ENCODE assay signal across 19 cellular contexts in genomic region chr11:27553186-27553585, GRCh38. TPM values are rescaled to one million over a fixed set of nuclear protein-coding genes. Genes with fewer than 3 reads are reported as not detected.
DNase-seq lines count a peak whose midpoint lies in the region; ATAC-seq and TF ChIP-seq lines count a peak whose summit lies in the region.
"Had no signal": no experiment of that assay in that cellular context is flagged by ENCODE, and none has a peak within 500 bp of the region (broad histone marks: within the 10 kb centered on the region; RNA-seq: fewer than 3 reads in every experiment).

No MANE protein-coding gene starts in this region.

- no peaks in the 10 kb centered on the region for H3K36me3 ChIP-seq in HEK293 (ENCODE audit: control insufficient read depth in 2 of 2, insufficient read depth in 1 of 2, low read length in 2 of 2)
- no peaks in the 10 kb centered on the region for H3K36me3 ChIP-seq in SK-N-SH (replicated peaks in 1 of 2; ENCODE audit: control insufficient read depth in 1 of 2, insufficient read depth in 2 of 2, low read length in 1 of 2)
- H3K36me3 ChIP-seq: left ventricle myocardium inferior, neutrophil, right atrium auricular region had no signal

- no peak for TF ChIP-seq RAD21 in SK-N-SH (IDR thresholded peaks at IDR 0.05; ENCODE audit: low read length)

- H3K9ac ChIP-seq in SK-N-SH = no peak overlapping the region

- peak; percentile 83 for DNase-seq in Ammon's horn (ENCODE audit: low spot score)
- DNase-seq in amygdala (lab: John Stamatoyannopoulos, UW) = peak in 33 of 56 donors; percentile 1 to 49 (median 15)
- peak; percentile 2 for DNase-seq in medulla oblongata (ENCODE audit: extremely low spot score)
- no peak for DNase-seq in Right ventricle myocardium superior
- no peak for DNase-seq in SK-N-SH
- DNase-seq: activated CD4-positive, alpha-beta T cell treated with anti-CD3 and anti-CD28 coated beads, Interleukin-2, amount 50 U/mL, for 4 hours; activated gamma-delta T cell treated with Interleukin-2 at 50 U/mL for 16 hours; activated T-cell treated with anti-CD3 and anti-CD28 coated beads for 4 hours; Caco-2; GOT3; left ventricle myocardium inferior; mucosa of descending colon; NCI-H1436 treated with DMSO at 0.1 percent for 48 hours; stimulated activated CD4-positive, alpha-beta T cell treated with anti-CD3 and anti-CD28 coated beads, Interleukin-15, amount 100 ng/mL, for 24 hours had no signal

- H3K4me1 ChIP-seq in HEK293 (ENCODE audit: control insufficient read depth, insufficient read depth, low read length) (no peaks in the 10 kb centered on the region), SK-N-SH (ENCODE audit: control insufficient read depth in 1 of 2, insufficient read depth in 2 of 2, low read depth in 1 of 2, low read length in 1 of 2) (no peaks in the 10 kb centered on the region)
- H3K4me1 ChIP-seq: Caco-2, left ventricle myocardium inferior, right atrium auricular region had no signal

- H3K4me3 ChIP-seq in HEK293 (ENCODE audit: low read depth, low read length) (no peak overlapping the region), SK-N-SH (ENCODE audit: low read depth in 2 of 2, low read length in 1 of 2) (no peak overlapping the region)
- H3K4me3 ChIP-seq: left ventricle myocardium inferior, mucosa of descending colon, right atrium auricular region had no signal

- no peaks in the 10 kb centered on the region for H3K9me2 ChIP-seq in SK-N-SH

- H3K9me3 ChIP-seq in HEK293 (ENCODE audit: control insufficient read depth, insufficient read depth, low read depth, low read length) = no peaks in the 10 kb centered on the region
- no peaks in the 10 kb centered on the region for H3K9me3 ChIP-seq in SK-N-SH
- H3K9me3 ChIP-seq: Caco-2, left ventricle myocardium inferior, mucosa of descending colon, neutrophil, right atrium auricular region had no signal

- TF ChIP-seq CTCF in HEK293 (tag by site-specific recombination; IDR thresholded peaks at IDR 0.05) (no peak), SK-N-SH (IDR thresholded peaks at IDR 0.05) (no peak)

- peaks cover 5% of the 10 kb centered on the region for H3F3A ChIP-seq in SK-N-SH (replicated peaks; ENCODE audit: insufficient read depth)

- CTCF ChIA-PET in HEK293 (lab: Yijun Ruan, JAX) = no interaction called here
- CTCF ChIA-PET in SK-N-SH (lab: Yijun Ruan, JAX) = no interaction called here

- POLR2A ChIA-PET in HEK293 (lab: Yijun Ruan, JAX) = no interaction called here
- POLR2A ChIA-PET in SK-N-SH (lab: Yijun Ruan, JAX) = no interaction called here

- no peaks in the 10 kb centered on the region for H3K27me3 ChIP-seq in SK-N-SH (ENCODE audit: insufficient read depth)
- H3K27me3 ChIP-seq: neutrophil, right atrium auricular region had no signal

- H3K27ac ChIP-seq in HEK293 (ENCODE audit: extremely low read depth, low read depth, low read length) (no peak overlapping the region), SK-N-SH (ENCODE audit: low read depth in 2 of 2, low read length in 1 of 2) (no peak overlapping the region)
- H3K27ac ChIP-seq: left ventricle myocardium inferior, neutrophil, right atrium auricular region had no signal

- no peak for TF ChIP-seq EP300 in SK-N-SH (IDR thresholded peaks at IDR 0.05; ENCODE audit: borderline replicate concordance in 1 of 2, low read depth in 1 of 2, low read length in 1 of 2)

- no peak overlapping the region for H2AFZ ChIP-seq in SK-N-SH (ENCODE audit: low read depth)

- H4K20me1 ChIP-seq in SK-N-SH (ENCODE audit: insufficient read depth) = no peaks in the 10 kb centered on the region

- intact Hi-C loops in Right ventricle myocardium superior (cut with DNase I) = no loop called here

- no peaks in the 10 kb centered on the region for H3K79me2 ChIP-seq in SK-N-SH (ENCODE audit: insufficient read depth)

- H3K4me2 ChIP-seq in SK-N-SH = no peak overlapping the region

- WGBS in SK-N-SH (ENCODE audit: low lambda C conversion rate) = 71% methylated on average over 3 of the region's 3 CpGs

- ATAC-seq in Right ventricle myocardium superior (ENCODE audit: poor library complexity) = no peak
- ATAC-seq in activated CD4-positive, CD25-positive, alpha-beta regulatory T cell treated with anti-CD3 and anti-CD28 coated beads, Interleukin-2, amount 50 U/mL, for 24 hours = no peak
- ATAC-seq: mucosa of descending colon, Right ventricle myocardium inferior had no signal

TF ChIP-seq in HEK293, 187 proteins besides CTCF, POLR2A, EP300 and RAD21 (continues in another document):
- TF ChIP-seq SP7 (tag by site-specific recombination; IDR thresholded peaks at IDR 0.05) (0 out of 2 replicates have a peak, but pooled peaks have one; percentile 19), ZNF223 (tag by site-specific recombination; IDR thresholded peaks at IDR 0.05) (no peak), ZNF514 (tag by site-specific recombination; IDR thresholded peaks at IDR 0.05) (no peak), ZFHX2 (tag by site-specific recombination; conservative IDR thresholded peaks at IDR 0.05) (peak; percentile 76), ZNF529 (tag by site-specific recombination; IDR thresholded peaks at IDR 0.05; ENCODE audit: insufficient replicate concordance) (no peak), GLIS2 (tag by site-specific recombination; IDR thresholded peaks at IDR 0.05) (no peak), ZNF23 (tag by site-specific recombination; IDR thresholded peaks at IDR 0.05; ENCODE audit: borderline replicate concordance) (no peak), EGR2 (tag by site-specific recombination; IDR thresholded peaks at IDR 0.05; ENCODE audit: low read depth) (peak; percentile 48; the same call in 1 of the 2 replicates)
- TF ChIP-seq, protein P1, sequence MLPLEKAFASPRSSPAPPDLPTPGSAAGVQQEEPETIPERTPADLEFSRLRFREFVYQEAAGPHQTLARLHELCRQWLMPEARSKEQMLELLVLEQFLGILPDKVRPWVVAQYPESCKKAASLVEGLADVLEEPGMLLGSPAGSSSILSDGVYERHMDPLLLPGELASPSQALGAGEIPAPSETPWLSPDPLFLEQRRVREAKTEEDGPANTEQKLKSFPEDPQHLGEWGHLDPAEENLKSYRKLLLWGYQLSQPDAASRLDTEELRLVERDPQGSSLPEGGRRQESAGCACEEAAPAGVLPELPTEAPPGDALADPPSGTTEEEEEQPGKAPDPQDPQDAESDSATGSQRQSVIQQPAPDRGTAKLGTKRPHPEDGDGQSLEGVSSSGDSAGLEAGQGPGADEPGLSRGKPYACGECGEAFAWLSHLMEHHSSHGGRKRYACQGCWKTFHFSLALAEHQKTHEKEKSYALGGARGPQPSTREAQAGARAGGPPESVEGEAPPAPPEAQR (tag by site-specific recombination; IDR thresholded peaks at IDR 0.05) = no peak
- TF ChIP-seq, protein P2, sequence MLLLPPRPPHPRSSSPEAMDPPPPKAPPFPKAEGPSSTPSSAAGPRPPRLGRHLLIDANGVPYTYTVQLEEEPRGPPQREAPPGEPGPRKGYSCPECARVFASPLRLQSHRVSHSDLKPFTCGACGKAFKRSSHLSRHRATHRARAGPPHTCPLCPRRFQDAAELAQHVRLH (tag by site-specific recombination; IDR thresholded peaks at IDR 0.05) = no peak

TF ChIP-seq in SK-N-SH, 30 proteins besides CTCF, POLR2A, EP300 and RAD21 (continues in another document):
- TF ChIP-seq POLR2AphosphoS5 (IDR thresholded peaks at IDR 0.05; ENCODE audit: low read depth, low read length) (no peak), USF2 (IDR thresholded peaks at IDR 0.05; ENCODE audit: borderline replicate concordance, low read depth, low read length) (no peak), GATA2 (CRISPR knock-in tag; IDR thresholded peaks at IDR 0.05) (no peak), TAF1 (IDR thresholded peaks at IDR 0.05; ENCODE audit: borderline replicate concordance, low read depth, low read length) (no peak), NFIC (IDR thresholded peaks at IDR 0.05; ENCODE audit: borderline replicate concordance) (no peak), YY1 (IDR thresholded peaks at IDR 0.05; ENCODE audit: low read depth) (no peak), ELF1 (IDR thresholded peaks at IDR 0.05) (no peak), TCF12 (IDR thresholded peaks at IDR 0.05) (no peak), JUND (IDR thresholded peaks at IDR 0.05) (no peak), RXRA (IDR thresholded peaks at IDR 0.05; ENCODE audit: borderline replicate concordance, low read depth) (no peak), SMC3 (IDR thresholded peaks at IDR 0.05; ENCODE audit: low read depth, low read length) (no peak), NRF1 (IDR thresholded peaks at IDR 0.05; ENCODE audit: low read depth, low read length) (no peak)
- TF ChIP-seq, protein P3, sequence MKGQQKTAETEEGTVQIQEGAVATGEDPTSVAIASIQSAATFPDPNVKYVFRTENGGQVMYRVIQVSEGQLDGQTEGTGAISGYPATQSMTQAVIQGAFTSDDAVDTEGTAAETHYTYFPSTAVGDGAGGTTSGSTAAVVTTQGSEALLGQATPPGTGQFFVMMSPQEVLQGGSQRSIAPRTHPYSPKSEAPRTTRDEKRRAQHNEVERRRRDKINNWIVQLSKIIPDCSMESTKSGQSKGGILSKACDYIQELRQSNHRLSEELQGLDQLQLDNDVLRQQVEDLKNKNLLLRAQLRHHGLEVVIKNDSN (IDR thresholded peaks at IDR 0.05; ENCODE audit: borderline replicate concordance, low read depth) = no peak
- TF ChIP-seq, protein P4, sequence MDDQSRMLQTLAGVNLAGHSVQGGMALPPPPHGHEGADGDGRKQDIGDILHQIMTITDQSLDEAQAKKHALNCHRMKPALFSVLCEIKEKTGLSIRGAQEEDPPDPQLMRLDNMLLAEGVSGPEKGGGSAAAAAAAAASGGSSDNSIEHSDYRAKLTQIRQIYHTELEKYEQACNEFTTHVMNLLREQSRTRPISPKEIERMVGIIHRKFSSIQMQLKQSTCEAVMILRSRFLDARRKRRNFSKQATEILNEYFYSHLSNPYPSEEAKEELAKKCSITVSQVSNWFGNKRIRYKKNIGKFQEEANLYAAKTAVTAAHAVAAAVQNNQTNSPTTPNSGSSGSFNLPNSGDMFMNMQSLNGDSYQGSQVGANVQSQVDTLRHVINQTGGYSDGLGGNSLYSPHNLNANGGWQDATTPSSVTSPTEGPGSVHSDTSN (IDR thresholded peaks at IDR 0.05) = no peak

RNA-seq across cellular contexts. Expression of gene LIN7C, which starts 46.6 kb away (rescaled TPM):
- total RNA-seq in Right ventricle myocardium superior = 14.9 TPM
- polyA plus RNA-seq in SK-N-SH (2012; rRNA removed) = 7.3 and 11.0 TPM in 2 replicates
- 13.7 and 16.3 TPM in 2 replicates for polyA plus RNA-seq in SK-N-SH (2012; cell fraction: cytosol; rRNA removed)
- 3.9 and 6.7 TPM in 2 replicates for polyA plus RNA-seq in SK-N-SH (2012; cell fraction: nucleus; rRNA removed)

Comparison
In these comparisons a context has a peak if more than half of its experiments do, and no peak if none do; other contexts are left out.
1. DNase-seq: peak in Ammon's horn (single experiment), amygdala (33 of 56) and medulla oblongata (single experiment); none in Right ventricle myocardium superior (single experiment) and SK-N-SH (single experiment).